ENCODE assay signal across 20 cellular contexts in genomic region chr7:41763626-41764025, GRCh38.
DNase-seq lines count a peak whose midpoint lies in the region; ATAC-seq, FAIRE-seq and TF ChIP-seq lines count a peak whose summit lies in the region.
"Had no signal": no experiment of that assay in that cellular context is flagged by ENCODE, and none has a peak within 500 bp of the region (broad histone marks: within the 10 kb centered on the region; RNA-seq: fewer than 3 reads in every experiment).

No MANE protein-coding gene starts in this region.

- no peak overlapping the region for H2BK15ac ChIP-seq in IMR-90 (ENCODE audit: low read depth, low read length)

- no peaks in the 10 kb centered on the region for H3K79me2 ChIP-seq in astrocyte (ENCODE audit: insufficient read depth, low read length)

- dilution Hi-C loops in IMR-90 (cut with HindIII; ENCODE audit: low sequenced_read_pairs, unreplicated experiment): no loop called here

- H3K27ac Mint-ChIP-seq in astrocyte (ENCODE audit: unreplicated experiment): no peak overlapping the region
- H3K27ac Mint-ChIP-seq: B cell; CD4-positive, CD25-positive, alpha-beta regulatory T cell; CD8-positive, alpha-beta T cell; GM23338; H9 had no signal

- H3K18ac ChIP-seq in IMR-90 (ENCODE audit: low read depth, low read length): no peak overlapping the region

- H4K8ac ChIP-seq in IMR-90 (ENCODE audit: low read depth in 2 of 2, low read length in 2 of 2): no peak overlapping the region

- H3K4me2 ChIP-seq in IMR-90 (ENCODE audit: low read depth, low read length): no peak overlapping the region
- H3K4me2 ChIP-seq in astrocyte (ENCODE audit: low read length): no peak overlapping the region
- H3K4me2 ChIP-seq: BLaER1, GM23338 had no signal

- no peak overlapping the region for H2AFZ ChIP-seq in IMR-90 (replicated peaks; ENCODE audit: low read length, poor library complexity)
- H2AFZ ChIP-seq in astrocyte (ENCODE audit: low read depth, low read length): no peak overlapping the region
- H2AFZ ChIP-seq: GM23338 had no signal

- no peak overlapping the region for H3K27ac ChIP-seq in IMR-90 (ENCODE audit: insufficient read depth, low read length)
- H3K27ac ChIP-seq in astrocyte (ENCODE audit: low read depth, low read length): no peak overlapping the region
- H3K27ac ChIP-seq: BLaER1, C4-2B had no signal

- H3K79me1 ChIP-seq in IMR-90 (ENCODE audit: low read depth in 1 of 2, low read length in 2 of 2): no peaks in the 10 kb centered on the region

- H2BK120ac ChIP-seq in IMR-90 (ENCODE audit: low read depth, low read length): no peak overlapping the region

- in situ Hi-C loops in IMR-90 (cut with MboI; ENCODE audit: low sequenced_read_pairs): no loop called here

- H3K9me3 ChIP-seq in IMR-90 (ENCODE audit: control insufficient read depth, insufficient read depth, low read length) (no peaks in the 10 kb centered on the region), astrocyte (ENCODE audit: insufficient read depth, low read depth, low read length) (no peaks in the 10 kb centered on the region)

- no peak overlapping the region for H3K23ac ChIP-seq in IMR-90 (ENCODE audit: low read depth, low read length)

- no peak overlapping the region for H3K4me3 Mint-ChIP-seq in astrocyte (ENCODE audit: unreplicated experiment)
- H3K4me3 Mint-ChIP-seq: B cell; CD4-positive, CD25-positive, alpha-beta regulatory T cell; CD8-positive, alpha-beta T cell; GM23338; H9 had no signal

- no peak overlapping the region for H2AK5ac ChIP-seq in IMR-90 (ENCODE audit: low read depth, low read length)

- H3K14ac ChIP-seq in IMR-90 (replicated peaks; ENCODE audit: low read depth, low read length): no peak overlapping the region

- H3K9me1 ChIP-seq in IMR-90 (ENCODE audit: insufficient read depth, low read length): no peaks in the 10 kb centered on the region

- H2BK20ac ChIP-seq in IMR-90 (ENCODE audit: low read depth, low read length): no peak overlapping the region

- H3K36me3 ChIP-seq in IMR-90 (ENCODE audit: control insufficient read depth, insufficient read depth, low read length) (no peaks in the 10 kb centered on the region), astrocyte (ENCODE audit: insufficient read depth, low read length) (no peaks in the 10 kb centered on the region)
- H3K36me3 ChIP-seq: BLaER1 had no signal

- no peak overlapping the region for H4K5ac ChIP-seq in IMR-90 (ENCODE audit: low read depth, low read length)

- H2BK5ac ChIP-seq in IMR-90 (ENCODE audit: low read depth, low read length, poor library complexity, severe bottlenecking): no peak overlapping the region

- no peak overlapping the region for H3K56ac ChIP-seq in IMR-90 (ENCODE audit: extremely low read depth, insufficient read depth, low read length)

- CTCF ChIA-PET in IMR-90 (lab: Yijun Ruan, JAX): no interaction called here

- POLR2A ChIA-PET in IMR-90 (lab: Charles Lee; ENCODE audit: unreplicated experiment): no interaction called here

- no peak for ATAC-seq in IMR-90 (ENCODE audit: low read depth)
- ATAC-seq: CD8-positive, alpha-beta T cell; GM23338; HCT116 had no signal

- no peak for TF ChIP-seq POLR2A in IMR-90 (IDR thresholded peaks at IDR 0.05; ENCODE audit: low read depth, low read length)

- H3K27me3 ChIP-seq in IMR-90 (ENCODE audit: control insufficient read depth, insufficient read depth, low read length) (no peaks in the 10 kb centered on the region), astrocyte (ENCODE audit: insufficient read depth, low read length) (no peaks in the 10 kb centered on the region)
- H3K27me3 ChIP-seq: BLaER1 had no signal

- DNase-seq in ELR (ENCODE audit: low read depth) (peak; percentile 80), IMR-90 (peak; percentile 1), astrocyte (ENCODE audit: low read depth) (peak; percentile 48), amygdala (lab: John Stamatoyannopoulos, UW) (no peak), retina (no peak), AG08395 (ENCODE audit: low spot score) (no peak)
- DNase-seq: Caco-2; CD4-positive, CD25-positive, alpha-beta regulatory T cell; CD8-positive, alpha-beta T cell; DMS153; DND-41; H9 had no signal

- H4K20me1 ChIP-seq in IMR-90 (ENCODE audit: insufficient read depth, low read length) (no peaks in the 10 kb centered on the region), astrocyte (ENCODE audit: insufficient read depth, low read length) (no peaks in the 10 kb centered on the region)
- H4K20me1 ChIP-seq: BLaER1 had no signal

- H3K27me3 Mint-ChIP-seq in astrocyte (ENCODE audit: low read depth, unreplicated experiment): no peaks in the 10 kb centered on the region
- H3K27me3 Mint-ChIP-seq: B cell; CD4-positive, CD25-positive, alpha-beta regulatory T cell had no signal

- H3K4me1 ChIP-seq in IMR-90 (ENCODE audit: control insufficient read depth, insufficient read depth, low read length) (no peaks in the 10 kb centered on the region), astrocyte (ENCODE audit: insufficient read depth, low read length) (no peaks in the 10 kb centered on the region)
- H3K4me1 ChIP-seq: BLaER1, Caco-2 had no signal

- no TSS peak for BruUV-seq in IMR-90 (replicated peaks; lab: Mats Ljungman, UMichigan)

- no peak overlapping the region for H4K91ac ChIP-seq in IMR-90 (ENCODE audit: insufficient read depth, low read depth, low read length)

- intact Hi-C loops in IMR-90 (cut with micrococcal nuclease): no loop called here

- TF ChIP-seq RAD21 in IMR-90 (IDR thresholded peaks at IDR 0.05; ENCODE audit: low read length): no peak

- H3K4me3 ChIP-seq in IMR-90 (ENCODE audit: insufficient read depth, low read depth, low read length): no peak overlapping the region
- H3K4me3 ChIP-seq in astrocyte (ENCODE audit: insufficient read depth, low read depth, low read length): no peak overlapping the region
- H3K4me3 ChIP-seq: BLaER1, GM23338 had no signal

- H3K9me3 Mint-ChIP-seq in astrocyte (ENCODE audit: unreplicated experiment): peaks cover 2% of the 10 kb centered on the region
- H3K9me3 Mint-ChIP-seq: CD8-positive, alpha-beta T cell had no signal

- FAIRE-seq in astrocyte (lab: Jason Lieb, UNC): no peak
- FAIRE-seq: G401.6, GM12892, GM19239 had no signal

- no peak overlapping the region for H3K9ac ChIP-seq in IMR-90 (ENCODE audit: low read depth, low read length)
- H3K9ac ChIP-seq in astrocyte (ENCODE audit: low read length): no peak overlapping the region
- H3K9ac ChIP-seq: BLaER1 had no signal

- WGBS in IMR-90 (ENCODE audit: extremely low coverage in 2 of 2, insufficient read length in 1 of 2), 2 experiments: 92% methylated on average over 4 of the region's 4 CpGs; no CpG with 5 or more reads in 1 of the 2 experiments

- peaks cover 8% of the 10 kb centered on the region for H3K4me1 Mint-ChIP-seq in astrocyte (ENCODE audit: low read depth, unreplicated experiment)
- H3K4me1 Mint-ChIP-seq: B cell; CD4-positive, CD25-positive, alpha-beta regulatory T cell had no signal

- TF ChIP-seq CTCF in IMR-90 (conservative IDR thresholded peaks at IDR 0.05; ENCODE audit: low read depth, low read length) (no peak), astrocyte (IDR thresholded peaks at IDR 0.05; ENCODE audit: insufficient read depth, low read depth, low read length) (no peak)

- no peaks in the 10 kb centered on the region for H3K36me3 Mint-ChIP-seq in astrocyte (ENCODE audit: low read depth, unreplicated experiment)
- H3K36me3 Mint-ChIP-seq: CD4-positive, CD25-positive, alpha-beta regulatory T cell; CD8-positive, alpha-beta T cell had no signal

- no peak overlapping the region for H3K4ac ChIP-seq in IMR-90 (ENCODE audit: low read depth, low read length)

- H2AK9ac ChIP-seq in IMR-90 (replicated peaks; ENCODE audit: low read depth, low read length, poor library complexity): no peak overlapping the region

TF ChIP-seq in IMR-90, 13 proteins besides CTCF, POLR2A, EP300 and RAD21:
- TF ChIP-seq FOS (IDR thresholded peaks at IDR 0.05; ENCODE audit: low read depth, low read length) (no peak), MXI1 (IDR thresholded peaks at IDR 0.05; ENCODE audit: borderline replicate concordance, low read depth, low read length) (no peak), USF2 (IDR thresholded peaks at IDR 0.05; ENCODE audit: low read depth, low read length) (no peak), RCOR1 (IDR thresholded peaks at IDR 0.05; ENCODE audit: insufficient replicate concordance, low read length) (no peak), BHLHE40 (IDR thresholded peaks at IDR 0.05; ENCODE audit: low read depth, low read length) (no peak), MAZ (IDR thresholded peaks at IDR 0.05; ENCODE audit: borderline replicate concordance, low read depth, low read length) (no peak), ELK1 (IDR thresholded peaks at IDR 0.05; ENCODE audit: borderline replicate concordance, low read depth, low read length) (no peak), CHD1 (IDR thresholded peaks at IDR 0.05; ENCODE audit: low read depth, low read length) (no peak), MAFK (IDR thresholded peaks at IDR 0.05; ENCODE audit: low read depth, low read length) (no peak), RFX5 (IDR thresholded peaks at IDR 0.05; ENCODE audit: low read depth, low read length) (no peak), NFE2L2 (IDR thresholded peaks at IDR 0.05; ENCODE audit: low read depth, low read length) (no peak), SMC3 (IDR thresholded peaks at IDR 0.05; ENCODE audit: low read depth, low read length) (no peak), CEBPB (IDR thresholded peaks at IDR 0.05; ENCODE audit: low read depth, low read length) (no peak)
TF ChIP-seq in IMR-90: peak in this region for 0.

Comparison
In these comparisons a context has a peak if more than half of its experiments do, and no peak if none do; other contexts are left out.
1. DNase-seq: peak in ELR (single experiment), IMR-90 (single experiment) and astrocyte (single experiment); none in amygdala (0 of 56), retina (single experiment) and AG08395 (single experiment).